ENCODE assay signal across 8 cellular contexts in genomic region chr19:48636859-48637448, GRCh38. TPM values are rescaled to one million over a fixed set of nuclear protein-coding genes. Genes with fewer than 3 reads are reported as not detected.
DNase-seq lines count a peak whose midpoint lies in the region; ATAC-seq and TF ChIP-seq lines count a peak whose summit lies in the region.

A gene with protein sequence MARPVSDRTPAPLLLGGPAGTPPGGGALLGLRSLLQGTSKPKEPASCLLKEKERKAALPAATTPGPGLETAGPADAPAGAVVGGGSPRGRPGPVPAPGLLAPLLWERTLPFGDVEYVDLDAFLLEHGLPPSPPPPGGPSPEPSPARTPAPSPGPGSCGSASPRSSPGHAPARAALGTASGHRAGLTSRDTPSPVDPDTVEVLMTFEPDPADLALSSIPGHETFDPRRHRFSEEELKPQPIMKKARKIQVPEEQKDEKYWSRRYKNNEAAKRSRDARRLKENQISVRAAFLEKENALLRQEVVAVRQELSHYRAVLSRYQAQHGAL (minus strand): TSS chr19:48637379. CDS start chr19:48636994, 385 bp downstream.

- no peaks in the 10 kb centered on the region for H3K9me3 ChIP-seq in fibroblast of lung (ENCODE audit: control insufficient read depth, insufficient read depth, low read depth, low read length)
- no peaks in the 10 kb centered on the region for H3K9me3 ChIP-seq in osteoblast (ENCODE audit: low read depth, low read length)

- ATAC-seq in HG03280 (IDR thresholded peaks at IDR 0.05; ENCODE audit: unreplicated experiment), result peak; percentile 1

- H2AFZ ChIP-seq in fibroblast of lung (ENCODE audit: low read length) (peak within 1 kb of the TSS; percentile 50), osteoblast (ENCODE audit: low read length) (peak within 1 kb of the TSS; percentile 85)

- H3K4me3 ChIP-seq in fibroblast of lung (replicated peaks in 1 of 4; ENCODE audit: control extremely low read depth in 1 of 4, insufficient read depth in 1 of 4, low read depth in 3 of 4, low read length in 4 of 4) (peak within 1 kb of the TSS; percentile 53 to 81 (median 67)), osteoblast (ENCODE audit: insufficient read depth, low read length) (peak within 1 kb of the TSS; percentile 70)

- H3K36me3 ChIP-seq in fibroblast of lung (ENCODE audit: control insufficient read depth, insufficient read depth, low read length) (no peaks in the 10 kb centered on the region), osteoblast (ENCODE audit: insufficient read depth, low read length) (no peaks in the 10 kb centered on the region)

- H3K27ac ChIP-seq in fibroblast of lung (ENCODE audit: insufficient read depth, low read length) (peak within 1 kb of the TSS; percentile 90), osteoblast (ENCODE audit: low read depth, low read length) (peak within 1 kb of the TSS; percentile 47)

- H3K79me2 ChIP-seq in fibroblast of lung (ENCODE audit: control insufficient read depth, insufficient read depth, low read length) (no peaks in the 10 kb centered on the region), osteoblast (ENCODE audit: insufficient read depth, low read length) (no peaks in the 10 kb centered on the region)

- H3K27me3 ChIP-seq in fibroblast of lung (ENCODE audit: control insufficient read depth, insufficient read depth, low read length) (no peaks in the 10 kb centered on the region), osteoblast (ENCODE audit: insufficient read depth, low read length) (peaks cover 5% of the 10 kb centered on the region)

- peak within 1 kb of the TSS; percentile 72 for H3K9ac ChIP-seq in fibroblast of lung (ENCODE audit: insufficient read depth, low read length)

- DNase-seq in EH (ENCODE audit: low read depth), result peak; percentile 54
- peak; percentile 33 for DNase-seq in T-helper 9 cell
- DNase-seq in fibroblast of lung (ENCODE audit: low read depth in 2 of 2), result no peak
- peak; percentile 92 for DNase-seq in osteoblast (ENCODE audit: insufficient read length, low spot score, missing footprints)
- no peak for DNase-seq in iPS-NIHi7 (ENCODE audit: extremely low spot score)
- DNase-seq in COLO829 (ENCODE audit: low spot score), result no peak
- no peak for DNase-seq in cerebellar cortex (ENCODE audit: low spot score)

- H3K4me2 ChIP-seq in fibroblast of lung (ENCODE audit: extremely low read depth, insufficient read depth, low read length) (peak within 1 kb of the TSS; percentile 83), osteoblast (ENCODE audit: insufficient read depth, low read length) (peak within 1 kb of the TSS; percentile 73)

- TF ChIP-seq CTCF in fibroblast of lung (conservative IDR thresholded peaks at IDR 0.05 in 1 of 2, IDR thresholded peaks at IDR 0.05 in 1 of 2; ENCODE audit: low read depth in 1 of 2, low read length in 2 of 2) (peak in 1 of 2 donors; percentile 5), osteoblast (IDR thresholded peaks at IDR 0.05; ENCODE audit: extremely low read depth, low read depth, low read length) (no peak)

- peaks cover 37% of the 10 kb centered on the region for H3K4me1 ChIP-seq in fibroblast of lung (ENCODE audit: control insufficient read depth, extremely low read depth, insufficient read depth, low read length)
- peaks cover 55% of the 10 kb centered on the region for H3K4me1 ChIP-seq in osteoblast (ENCODE audit: insufficient read depth, low read length)

- H4K20me1 ChIP-seq in fibroblast of lung (ENCODE audit: control insufficient read depth, extremely low read depth, insufficient read depth, low read length) (no peaks in the 10 kb centered on the region), osteoblast (ENCODE audit: insufficient read depth, low read length) (no peaks in the 10 kb centered on the region)

RNA-seq across cellular contexts. Expression of the gene that starts here (rescaled TPM):
- total RNA-seq in fibroblast of lung (17.2 and 23.6 TPM in 2 replicates), osteoblast (14.5 and 18.3 TPM in 2 replicates)
- 3.2 and 4.8 TPM in 2 replicates for polyA plus RNA-seq in fibroblast of lung
- 6.0 and 11.1 TPM in 2 replicates for polyA plus RNA-seq in fibroblast of lung (2012)
- polyA minus RNA-seq in fibroblast of lung (ENCODE audit: low replicate concordance), result 1.6 and 6.7 TPM in 2 replicates

Comparison
In these comparisons a context has a peak if more than half of its experiments do, and no peak if none do; other contexts are left out.
1. DNase-seq: peak in EH (single experiment), T-helper 9 cell (single experiment) and osteoblast (single experiment); none in fibroblast of lung (0 of 2), iPS-NIHi7 (single experiment), COLO829 (single experiment) and cerebellar cortex (single experiment).